17 cellular contexts compared by ENCODE assay signal in genomic region chr12:96766232-96766631, GRCh38.
DNase-seq lines count a peak whose midpoint lies in the region; ATAC-seq and TF ChIP-seq lines count a peak whose summit lies in the region.
"Had no signal": no experiment of that assay in that cellular context is flagged by ENCODE, and none has a peak within 500 bp of the region (broad histone marks: within the 10 kb centered on the region; RNA-seq: fewer than 3 reads in every experiment).

No MANE protein-coding gene starts in this region.

- no peak overlapping the region for H3T11ph ChIP-seq in H9 (ENCODE audit: low read length)

- H2BK120ac ChIP-seq in H9 (ENCODE audit: low read depth, low read length, poor library complexity, severe bottlenecking): no peak overlapping the region

- no peaks in the 10 kb centered on the region for H4K20me1 ChIP-seq in H9 (ENCODE audit: control insufficient read depth, insufficient read depth, insufficient read length)

- H3K79me1 ChIP-seq in H9 (ENCODE audit: insufficient read depth, low read depth, low read length, poor library complexity, severe bottlenecking): no peaks in the 10 kb centered on the region

- no peak overlapping the region for H2AK5ac ChIP-seq in H9 (ENCODE audit: insufficient read length, low read length)

- no peak overlapping the region for H3K56ac ChIP-seq in H9 (ENCODE audit: insufficient read length, low read depth, low read length)

- H3K36me3 Mint-ChIP-seq in Caco-2 (ENCODE audit: insufficient read depth, unreplicated experiment): no peaks in the 10 kb centered on the region
- H3K36me3 Mint-ChIP-seq in H9 (ENCODE audit: insufficient read depth in 1 of 3, low read depth in 3 of 3): no peaks in the 10 kb centered on the region
- H3K36me3 Mint-ChIP-seq: activated CD8-positive, alpha-beta memory T cell treated with anti-CD3 and anti-CD28 coated beads, Interleukin-2, amount 10 ng/mL, durations not matched to agents 7 days and 5 days; CD8-positive, alpha-beta T cell had no signal

- H3K4me3 ChIP-seq in Caco-2 (ENCODE audit: low read depth, low read length) (no peak overlapping the region), right cardiac atrium (ENCODE audit: low read length) (no peak overlapping the region)
- H3K4me3 ChIP-seq: ascending aorta, dorsolateral prefrontal cortex had no signal

- BruUV-seq in Caco-2 (replicated peaks; lab: Mats Ljungman, UMichigan): no TSS peak

- H3K27me3 ChIP-seq in Caco-2 (replicated peaks; ENCODE audit: control insufficient read depth, insufficient read depth, low read length) (no peaks in the 10 kb centered on the region), H9 (ENCODE audit: insufficient read depth, low read length) (no peaks in the 10 kb centered on the region), right cardiac atrium (ENCODE audit: control insufficient read depth, insufficient read depth) (no peaks in the 10 kb centered on the region)
- H3K27me3 ChIP-seq: ascending aorta, dorsolateral prefrontal cortex had no signal

- no peak overlapping the region for H2BK15ac ChIP-seq in H9 (ENCODE audit: low read depth, low read length)

- no peak overlapping the region for H4K5ac ChIP-seq in H9 (ENCODE audit: insufficient read length, low read depth, low read length)

- H4K91ac ChIP-seq in H9 (ENCODE audit: insufficient read length, low read depth, low read length): no peak overlapping the region

- H3K9ac ChIP-seq in H9 (ENCODE audit: extremely low read depth, insufficient read length, low read length): no peak overlapping the region

- CTCF ChIA-PET in Caco-2 (lab: Charles Lee): interaction anchor here (0.5 kb wide), 1 partner anchor 221 kb away, joined by 3 read pairs; no protein-coding TSS in a partner anchor

- H2BK20ac ChIP-seq in H9 (ENCODE audit: low read depth, low read length, poor library complexity, severe bottlenecking): no peak overlapping the region

- peak; percentile 26 to 66 for TF ChIP-seq CTCF in Caco-2 (IDR thresholded peaks at IDR 0.05; ENCODE audit: insufficient read depth in 1 of 2, low read depth in 1 of 2, low read length in 1 of 2, severe bottlenecking in 1 of 2, unreplicated experiment in 1 of 2)
- peak; percentile 59 for TF ChIP-seq CTCF in H9 (conservative IDR thresholded peaks at IDR 0.05)

- H3K4me2 ChIP-seq in H9 (ENCODE audit: insufficient read depth, insufficient read length, low read length): no peak overlapping the region

- no peak overlapping the region for H3K14ac ChIP-seq in H9 (ENCODE audit: insufficient read depth, low read length)

- DNase-seq in Caco-2: peak in 1 of 2 experiments; percentile 12
- DNase-seq in H9: peak; percentile 55
- DNase-seq in UCSD-AML1 (lab: John Stamatoyannopoulos, UW; ENCODE audit: unreplicated experiment): peak; percentile 10
- DNase-seq in iPS-NIHi7 (ENCODE audit: extremely low spot score): peak; percentile 46
- no peak for DNase-seq in NCI-H69 (lab: John Stamatoyannopoulos, UW)
- DNase-seq in caudate nucleus (lab: John Stamatoyannopoulos, UW): no peak
- no peak for DNase-seq in right cardiac atrium
- DNase-seq in activated CD4-positive, CD25-positive, alpha-beta regulatory T cell (lab: John Stamatoyannopoulos, UW): no peak
- DNase-seq: activated CD8-positive, alpha-beta memory T cell treated with anti-CD3 and anti-CD28 coated beads, Interleukin-2, amount 10 ng/mL, durations not matched to agents 7 days and 5 days; activated gamma-delta T cell treated with Interleukin-2 at 50 U/mL for 16 hours; CD8-positive, alpha-beta T cell; dorsolateral prefrontal cortex; NCI-H2171; substantia nigra had no signal

- H3K4me3 Mint-ChIP-seq in Caco-2 (ENCODE audit: unreplicated experiment) (no peak overlapping the region), H9 (no peak overlapping the region)
- H3K4me3 Mint-ChIP-seq: activated CD8-positive, alpha-beta memory T cell treated with anti-CD3 and anti-CD28 coated beads, Interleukin-2, amount 10 ng/mL, durations not matched to agents 7 days and 5 days; CD8-positive, alpha-beta T cell had no signal

- H3K4ac ChIP-seq in H9 (ENCODE audit: low read depth, low read length): no peak overlapping the region

- H3K27me3 Mint-ChIP-seq in Caco-2 (ENCODE audit: insufficient read depth, unreplicated experiment) (peaks cover 3% of the 10 kb centered on the region), H9 (ENCODE audit: low read depth) (no peaks in the 10 kb centered on the region)

- H3K4me1 ChIP-seq in Caco-2: no peaks in the 10 kb centered on the region
- no peaks in the 10 kb centered on the region for H3K4me1 ChIP-seq in H9 (ENCODE audit: insufficient read depth, low read length)
- no peaks in the 10 kb centered on the region for H3K4me1 ChIP-seq in right cardiac atrium (ENCODE audit: control insufficient read depth, insufficient read depth, low read length)
- H3K4me1 ChIP-seq: ascending aorta had no signal

- no peaks in the 10 kb centered on the region for H3K79me2 ChIP-seq in H9 (ENCODE audit: insufficient read depth, low read length)

- no peak overlapping the region for H2AFZ ChIP-seq in H9 (ENCODE audit: low read length)

- no CpG with 5 or more reads among the region's 3 CpGs for WGBS in H9 (ENCODE audit: extremely low coverage, insufficient read length, low lambda C conversion rate)
- WGBS in right cardiac atrium: 75% methylated on average over 3 of the region's 3 CpGs

- no peaks in the 10 kb centered on the region for H3K23me2 ChIP-seq in H9 (ENCODE audit: insufficient read length, low read depth, low read length, poor library complexity, severe bottlenecking)

- no peak overlapping the region for H3K27ac Mint-ChIP-seq in Caco-2 (ENCODE audit: unreplicated experiment)
- no peak overlapping the region for H3K27ac Mint-ChIP-seq in H9
- H3K27ac Mint-ChIP-seq: activated CD8-positive, alpha-beta memory T cell treated with anti-CD3 and anti-CD28 coated beads, Interleukin-2, amount 10 ng/mL, durations not matched to agents 7 days and 5 days; CD8-positive, alpha-beta T cell had no signal

- no peak overlapping the region for H3K18ac ChIP-seq in H9 (ENCODE audit: insufficient read length, low read depth, low read length)

- no peak for ATAC-seq in right cardiac atrium
- ATAC-seq: activated CD8-positive, alpha-beta memory T cell treated with anti-CD3 and anti-CD28 coated beads, Interleukin-2, amount 10 ng/mL, durations not matched to agents 7 days and 5 days; CD8-positive, alpha-beta T cell; left lobe of liver had no signal

- H2BK12ac ChIP-seq in H9 (ENCODE audit: insufficient read length, low read depth, low read length): no peak overlapping the region

- intact Hi-C loops in Caco-2 (cut with micrococcal nuclease; ENCODE audit: unreplicated experiment): loop anchor here (2.0 kb wide), 1 partner anchor 221 kb away; no protein-coding TSS in a partner anchor
- intact Hi-C loops in right cardiac atrium (cut with DNase I): no loop called here

- H4K8ac ChIP-seq in H9 (replicated peaks; ENCODE audit: insufficient read length, low read depth, low read length): no peak overlapping the region

- no peak overlapping the region for H3K27ac ChIP-seq in H9 (ENCODE audit: insufficient read length, low read depth, low read length)
- H3K27ac ChIP-seq in caudate nucleus (ENCODE audit: low read depth, low read length): no peak overlapping the region
- no peak overlapping the region for H3K27ac ChIP-seq in right cardiac atrium (ENCODE audit: low read length)
- H3K27ac ChIP-seq: ascending aorta, dorsolateral prefrontal cortex, VCaP had no signal

- H3K9me3 Mint-ChIP-seq in Caco-2 (ENCODE audit: unreplicated experiment): no peaks in the 10 kb centered on the region
- no peaks in the 10 kb centered on the region for H3K9me3 Mint-ChIP-seq in H9
- H3K9me3 Mint-ChIP-seq: CD8-positive, alpha-beta T cell had no signal

- no peak overlapping the region for H3K23ac ChIP-seq in H9 (ENCODE audit: insufficient read length, low read depth, low read length)

- no peak overlapping the region for H2BK5ac ChIP-seq in H9 (ENCODE audit: insufficient read length, low read length)

- H3K9me3 ChIP-seq in Caco-2 (no peaks in the 10 kb centered on the region), H9 (ENCODE audit: control insufficient read depth, low read depth, low read length) (no peaks in the 10 kb centered on the region), right cardiac atrium (ENCODE audit: control insufficient read depth, low read length) (no peaks in the 10 kb centered on the region)
- H3K9me3 ChIP-seq: ascending aorta had no signal

- POLR2A ChIA-PET in Caco-2 (lab: Charles Lee): no interaction called here

- H3K4me1 Mint-ChIP-seq in Caco-2 (ENCODE audit: low read depth, unreplicated experiment) (peaks cover 7% of the 10 kb centered on the region), H9 (no peaks in the 10 kb centered on the region)
- H3K4me1 Mint-ChIP-seq: activated CD8-positive, alpha-beta memory T cell treated with anti-CD3 and anti-CD28 coated beads, Interleukin-2, amount 10 ng/mL, durations not matched to agents 7 days and 5 days had no signal

- H3K36me3 ChIP-seq in Caco-2 (ENCODE audit: control insufficient read depth, insufficient read depth, low read length): no peaks in the 10 kb centered on the region
- H3K36me3 ChIP-seq: ascending aorta had no signal

Comparison
In these comparisons a context has a peak if more than half of its experiments do, and no peak if none do; other contexts are left out.
1. DNase-seq: peak in H9 (single experiment), UCSD-AML1 (single experiment) and iPS-NIHi7 (single experiment); none in NCI-H69 (single experiment), caudate nucleus (0 of 61), right cardiac atrium (0 of 3) and activated CD4-positive, CD25-positive, alpha-beta regulatory T cell (0 of 4).